ENCODE assay signal across 8 cellular contexts in the genomic region with DNA sequence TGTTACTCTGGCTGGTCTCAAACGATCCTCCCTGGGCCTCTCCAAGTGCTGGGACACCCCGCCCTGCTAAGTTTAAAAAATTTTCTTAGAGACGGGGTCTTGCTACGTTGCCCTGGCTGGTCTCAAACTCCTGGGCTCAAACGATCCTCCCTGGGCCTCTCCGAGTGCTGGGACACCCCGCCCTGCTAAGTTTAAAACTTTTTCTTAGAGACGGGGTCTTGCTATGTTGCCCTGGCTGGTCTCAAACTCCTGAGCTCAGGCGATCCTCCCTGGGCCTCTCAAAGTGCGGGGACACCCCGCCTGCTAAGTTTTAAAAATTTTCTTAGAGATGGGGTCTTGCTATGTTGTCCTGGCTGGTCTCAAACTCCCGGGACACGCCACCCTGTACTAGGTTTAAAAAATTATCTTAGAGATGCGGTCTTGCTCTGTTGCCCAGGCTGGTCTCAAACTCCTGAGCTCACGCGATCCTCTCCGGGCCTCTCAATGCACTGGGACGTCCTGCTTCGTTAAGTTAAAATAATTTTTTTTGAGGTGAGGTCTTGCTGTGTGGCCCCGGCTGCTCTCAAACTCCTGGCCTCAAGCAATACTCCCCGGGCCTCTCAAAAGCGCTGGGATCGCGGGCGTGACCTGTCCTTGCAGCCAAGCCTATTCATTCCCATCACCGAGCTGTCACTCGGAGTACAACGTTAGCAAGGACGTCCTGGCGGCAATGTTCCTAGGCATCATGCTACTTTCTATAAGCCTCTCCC. TPM values are rescaled to one million over a fixed set of nuclear protein-coding genes. Genes with fewer than 3 reads are reported as not detected.
DNase-seq lines count a peak whose midpoint lies in the region; ATAC-seq and TF ChIP-seq lines count a peak whose summit lies in the region.

No MANE protein-coding gene starts in this region.

- H3K36me3 ChIP-seq in Panc1 (ENCODE audit: control insufficient read depth, insufficient read depth, low read length) (peaks cover 3% of the 10 kb centered on the region; the same call in 1 of the 2 replicates), neural progenitor cell (peaks cover 6% of the 10 kb centered on the region)

- intact Hi-C loops in Panc1 (cut with micrococcal nuclease; ENCODE audit: unreplicated experiment), result no loop called here

- peaks cover 78% of the 10 kb centered on the region for H3K79me2 ChIP-seq in neural progenitor cell (ENCODE audit: low read depth)

- ATAC-seq in Panc1 (no peak), GM21526 (IDR thresholded peaks at IDR 0.05; ENCODE audit: low FRiP score, unreplicated experiment) (no peak), HG03196 (IDR thresholded peaks at IDR 0.05; ENCODE audit: unreplicated experiment) (no peak)

- H3K27ac Mint-ChIP-seq in neural progenitor cell, result no peak overlapping the region

- no peaks in the 10 kb centered on the region for H3K9me3 Mint-ChIP-seq in neural progenitor cell

- H3K4me2 ChIP-seq in neural progenitor cell, result peak overlapping the region; percentile 99

- H3K36me3 Mint-ChIP-seq in neural progenitor cell, result peaks cover 32% of the 10 kb centered on the region

- H3K9me3 ChIP-seq in Panc1 (ENCODE audit: control insufficient read depth, insufficient read depth, low read depth, low read length) (no peaks in the 10 kb centered on the region), neural progenitor cell (ENCODE audit: low read depth) (no peaks in the 10 kb centered on the region)

- in situ Hi-C loops in Panc1 (cut with HindIII; ENCODE audit: low pct_unique_long_range_greater_than_20kb, low sequenced_read_pairs), result no loop called here

- peaks cover 3% of the 10 kb centered on the region; the same call in 1 of the 2 replicates for H3K4me1 ChIP-seq in Panc1 (ENCODE audit: control insufficient read depth, insufficient read depth, low read length)
- peaks cover 19% of the 10 kb centered on the region for H3K4me1 ChIP-seq in neural progenitor cell

- peak overlapping the region; percentile 98 for H3K27ac ChIP-seq in C4-2B
- peak overlapping the region; percentile 88 for H3K27ac ChIP-seq in Panc1 (ENCODE audit: low read length)
- H3K27ac ChIP-seq in neural progenitor cell, result no peak overlapping the region

- H3F3A ChIP-seq in neural progenitor cell (ENCODE audit: low read depth), result peaks cover 31% of the 10 kb centered on the region

- CTCF ChIA-PET in Panc1 (lab: Charles Lee), result no interaction called here

- H3K9ac ChIP-seq in neural progenitor cell, result peak overlapping the region; percentile 47

- TSS peak; percentile 66 for BruUV-seq in Panc1 (replicated peaks; lab: Mats Ljungman, UMichigan)

- DNase-seq in Panc1 (ENCODE audit: low read depth, low spot score) (no peak), epithelial cell of esophagus (ENCODE audit: low read depth) (no peak), neural progenitor cell (ENCODE audit: low spot score) (peak; percentile 36), GM10266 (ENCODE audit: extremely low spot score) (no peak), LoVo (ENCODE audit: low spot score) (no peak)

- peaks cover 60% of the 10 kb centered on the region for H4K20me1 ChIP-seq in neural progenitor cell (ENCODE audit: low read depth)

- H3K27me3 Mint-ChIP-seq in neural progenitor cell (ENCODE audit: insufficient read depth, low read depth), result peaks cover 7% of the 10 kb centered on the region

- peak overlapping the region; percentile 76 to 78 for H3K4me3 ChIP-seq in Panc1 (ENCODE audit: low read depth in 2 of 2, low read length in 2 of 2)
- peak overlapping the region; percentile 100 for H3K4me3 ChIP-seq in epithelial cell of esophagus (ENCODE audit: low read length)
- H3K4me3 ChIP-seq in neural progenitor cell, result peak overlapping the region; percentile 92

- H3K4me1 Mint-ChIP-seq in neural progenitor cell, result peaks cover 29% of the 10 kb centered on the region

- H3K27me3 ChIP-seq in Panc1 (ENCODE audit: control insufficient read depth, insufficient read depth, low read length) (no peaks in the 10 kb centered on the region), neural progenitor cell (no peaks in the 10 kb centered on the region)

- POLR2A ChIA-PET in Panc1 (lab: Charles Lee), result no interaction called here

- H3K4me3 Mint-ChIP-seq in neural progenitor cell, result peak overlapping the region; percentile 92

- TF ChIP-seq CTCF in C4-2B (conservative IDR thresholded peaks at IDR 0.05) (no peak), Panc1 (IDR thresholded peaks at IDR 0.05) (no peak), epithelial cell of esophagus (IDR thresholded peaks at IDR 0.05; ENCODE audit: insufficient read depth, low read depth, low read length, missing control alignments) (no peak), neural progenitor cell (IDR thresholded peaks at IDR 0.05) (no peak), GM10266 (IDR thresholded peaks at IDR 0.05; ENCODE audit: control insufficient read depth, insufficient read depth, low read depth, missing control alignments) (no peak)

- no peak overlapping the region for H2AFZ ChIP-seq in neural progenitor cell (replicated peaks)

RNA-seq across cellular contexts. Expression of a gene that starts 1.1 kb away (rescaled TPM):
- total RNA-seq in Panc1 (2021; ENCODE audit: unreplicated experiment) (125 TPM), neural progenitor cell (ENCODE audit: low replicate concordance) (193 and 487 TPM in 2 replicates)
- 475 TPM for polyA plus RNA-seq in Panc1 (2012; ENCODE audit: insufficient read length)

RNA-seq across cellular contexts. Expression of a gene that starts 54.2 kb away (rescaled TPM):
- total RNA-seq in Panc1 (2021; ENCODE audit: unreplicated experiment) (0.28 TPM), neural progenitor cell (ENCODE audit: low replicate concordance) (not detected in 2 replicates)
- polyA plus RNA-seq in Panc1 (2012; ENCODE audit: insufficient read length), result 0.45 TPM
